ENCODE assay signal across 8 cellular contexts in the genomic region with DNA sequence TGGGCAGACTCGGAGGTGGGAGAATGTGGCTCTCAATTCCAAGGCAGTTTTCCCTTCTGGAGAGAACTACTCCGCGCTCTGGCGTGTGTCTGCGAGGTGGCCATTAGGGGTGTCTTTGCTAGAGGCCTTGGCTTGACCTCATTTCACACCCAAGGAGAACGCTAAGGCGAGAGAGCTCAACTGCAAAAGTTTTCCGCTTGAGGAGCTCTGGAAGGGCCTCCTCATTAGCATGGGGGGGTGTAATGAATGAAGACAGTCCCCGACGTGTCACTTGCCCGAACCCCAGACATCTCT. TPM values are rescaled to one million over a fixed set of nuclear protein-coding genes. Genes with fewer than 3 reads are reported as not detected.
A peak's percentile ranks its signal among the peaks of the same experiment; 100 is the strongest.
DNase-seq lines count a peak whose midpoint lies in the region; ATAC-seq lines count a peak whose summit lies in the region.

No MANE protein-coding gene starts in this region.

- no peaks in the 10 kb centered on the region for H3K36me3 ChIP-seq in BLaER1
- no peaks in the 10 kb centered on the region for H3K36me3 ChIP-seq in skeletal muscle satellite cell (ENCODE audit: insufficient read depth, low read length)

- peaks cover 17% of the 10 kb centered on the region for H3K9me3 ChIP-seq in BLaER1
- peaks cover 4% of the 10 kb centered on the region for H3K9me3 ChIP-seq in skeletal muscle satellite cell (replicated peaks; ENCODE audit: low read length)

- peaks cover 27% of the 10 kb centered on the region for H3K9me3 Mint-ChIP-seq in activated T-helper 2 cell treated with anti-CD3 and anti-CD28 coated beads, Interferon-gamma antibody, Interleukin-2, Interleukin-4, amounts not matched to agents 10 μg/mL and 5 μg/mL and 100 μg/mL, durations not matched to agents 14 hours and 24 hours and 36 hours

- H3K4me3 ChIP-seq in BLaER1 (peak overlapping the region; percentile 95), skeletal muscle satellite cell (ENCODE audit: low read length) (peak overlapping the region; percentile 90)

- intact Hi-C loops in activated T-helper 2 cell treated with anti-CD3 and anti-CD28 coated beads, Interferon-gamma antibody, Interleukin-2, Interleukin-4, amounts not matched to agents 10 μg/mL and 5 μg/mL and 100 μg/mL, durations not matched to agents 14 hours and 24 hours and 36 hours (cut with micrococcal nuclease) = no loop called here
- intact Hi-C loops in left cardiac atrium (cut with DNase I) = loop anchor here in 1 of 2 donors (10.0 kb wide), 1 partner anchor 395 kb away; no protein-coding TSS in a partner anchor

- peaks cover 39% of the 10 kb centered on the region for H4K20me1 ChIP-seq in BLaER1

- peak overlapping the region; percentile 97 for H3K27ac ChIP-seq in BLaER1

- H3K4me2 ChIP-seq in BLaER1 = peak overlapping the region; percentile 97
- peak overlapping the region; percentile 92 for H3K4me2 ChIP-seq in skeletal muscle satellite cell (ENCODE audit: low read length)

- ATAC-seq in HG03280 (IDR thresholded peaks at IDR 0.05; ENCODE audit: unreplicated experiment) (peak; percentile 12), left cardiac atrium (peak; percentile 0)

- H3K9ac ChIP-seq in BLaER1 (peak overlapping the region; percentile 98), skeletal muscle satellite cell (ENCODE audit: low read depth, low read length) (peak overlapping the region; percentile 97)

- DNase-seq in GM19238 (ENCODE audit: insufficient read length, low spot score) = peak; percentile 39
- DNase-seq in activated T-helper 2 cell treated with anti-CD3 and anti-CD28 coated beads, Interferon-gamma antibody, Interleukin-2, Interleukin-4, amounts not matched to agents 10 μg/mL and 5 μg/mL and 100 μg/mL, durations not matched to agents 14 hours and 24 hours and 36 hours (ENCODE audit: low spot score) = peak; percentile 51
- no peak for DNase-seq in left cardiac atrium
- DNase-seq in kidney glomerular epithelial cell (lab: John Stamatoyannopoulos, UW) = no peak
- DNase-seq in NCI-H2029 treated with DMSO at 0.1 percent for 48 hours (lab: John Stamatoyannopoulos, UW) = no peak

- H3K27me3 ChIP-seq in BLaER1 = no peaks in the 10 kb centered on the region
- no peaks in the 10 kb centered on the region for H3K27me3 ChIP-seq in skeletal muscle satellite cell (ENCODE audit: control insufficient read depth, insufficient read depth, low read length)

- H3K36me3 Mint-ChIP-seq in activated T-helper 2 cell treated with anti-CD3 and anti-CD28 coated beads, Interferon-gamma antibody, Interleukin-2, Interleukin-4, amounts not matched to agents 10 μg/mL and 5 μg/mL and 100 μg/mL, durations not matched to agents 14 hours and 24 hours and 36 hours (ENCODE audit: low read depth) = peaks cover 71% of the 10 kb centered on the region

- peak overlapping the region; percentile 100 for H3K27ac Mint-ChIP-seq in activated T-helper 2 cell treated with anti-CD3 and anti-CD28 coated beads, Interferon-gamma antibody, Interleukin-2, Interleukin-4, amounts not matched to agents 10 μg/mL and 5 μg/mL and 100 μg/mL, durations not matched to agents 14 hours and 24 hours and 36 hours

- no peaks in the 10 kb centered on the region for H3K27me3 Mint-ChIP-seq in activated T-helper 2 cell treated with anti-CD3 and anti-CD28 coated beads, Interferon-gamma antibody, Interleukin-2, Interleukin-4, amounts not matched to agents 10 μg/mL and 5 μg/mL and 100 μg/mL, durations not matched to agents 14 hours and 24 hours and 36 hours (ENCODE audit: low read depth)

- H3K4me1 Mint-ChIP-seq in activated T-helper 2 cell treated with anti-CD3 and anti-CD28 coated beads, Interferon-gamma antibody, Interleukin-2, Interleukin-4, amounts not matched to agents 10 μg/mL and 5 μg/mL and 100 μg/mL, durations not matched to agents 14 hours and 24 hours and 36 hours (ENCODE audit: low read depth) = peaks cover 32% of the 10 kb centered on the region

- peak overlapping the region; percentile 97 for H3K4me3 Mint-ChIP-seq in activated T-helper 2 cell treated with anti-CD3 and anti-CD28 coated beads, Interferon-gamma antibody, Interleukin-2, Interleukin-4, amounts not matched to agents 10 μg/mL and 5 μg/mL and 100 μg/mL, durations not matched to agents 14 hours and 24 hours and 36 hours (ENCODE audit: low read depth)

- H3K4me1 ChIP-seq in BLaER1 (peaks cover 42% of the 10 kb centered on the region), skeletal muscle satellite cell (ENCODE audit: control insufficient read depth, insufficient read depth, low read length) (peaks cover 25% of the 10 kb centered on the region)

RNA-seq across cellular contexts. Expression of gene RBPJ, which starts 0.7 kb away (rescaled TPM):
- 527 and 540 TPM in 2 replicates for total RNA-seq in activated T-helper 2 cell treated with anti-CD3 and anti-CD28 coated beads, Interferon-gamma antibody, Interleukin-2, Interleukin-4, amounts not matched to agents 10 μg/mL and 5 μg/mL and 100 μg/mL, durations not matched to agents 14 hours and 24 hours and 36 hours
- 10 to 100 TPM; 49.6 to 63.5 TPM for total RNA-seq in left cardiac atrium
- total RNA-seq in skeletal muscle satellite cell (2012; rRNA removed) = 143 and 154 TPM in 2 replicates

Comparison
In these comparisons a context has a peak if more than half of its experiments do, and no peak if none do; other contexts are left out.
1. DNase-seq: peak in GM19238 (single experiment) and activated T-helper 2 cell treated with anti-CD3 and anti-CD28 coated beads, Interferon-gamma antibody, Interleukin-2, Interleukin-4, amounts not matched to agents 10 μg/mL and 5 μg/mL and 100 μg/mL, durations not matched to agents 14 hours and 24 hours and 36 hours (single experiment); none in left cardiac atrium (single experiment), kidney glomerular epithelial cell (single experiment) and NCI-H2029 treated with DMSO at 0.1 percent for 48 hours (single experiment).